Comparison of ENCODE assay signal across 16 cellular contexts in genomic region chr3:161852744-161853143, GRCh38.
DNase-seq lines count a peak whose midpoint lies in the region; ATAC-seq, FAIRE-seq and TF ChIP-seq lines count a peak whose summit lies in the region.
"Had no signal": no experiment of that assay in that cellular context is flagged by ENCODE, and none has a peak within 500 bp of the region (broad histone marks: within the 10 kb centered on the region; RNA-seq: fewer than 3 reads in every experiment).

No MANE protein-coding gene starts in this region.

- no peak overlapping the region for H3K4ac ChIP-seq in neuronal stem cell (ENCODE audit: low read length)

- no peaks in the 10 kb centered on the region for H3K79me1 ChIP-seq in neuronal stem cell (ENCODE audit: low read depth, low read length)

- H3K9me3 ChIP-seq in PC-3 (ENCODE audit: low read length) (no peaks in the 10 kb centered on the region), GM12878 (replicated peaks; ENCODE audit: control insufficient read depth, insufficient read depth, low read length) (no peaks in the 10 kb centered on the region), neuronal stem cell (replicated peaks in 1 of 2; ENCODE audit: control insufficient read depth in 2 of 2, insufficient read depth in 1 of 2, low read depth in 1 of 2, low read length in 2 of 2) (no peaks in the 10 kb centered on the region)
- H3K9me3 ChIP-seq: A549, BE2C had no signal

- no peak overlapping the region for H2BK15ac ChIP-seq in neuronal stem cell (ENCODE audit: low read length)

- H3K4me3 ChIP-seq in PC-3 (ENCODE audit: low read length), result no peak overlapping the region
- no peak overlapping the region for H3K4me3 ChIP-seq in GM12878
- no peak overlapping the region for H3K4me3 ChIP-seq in neuronal stem cell (ENCODE audit: low read length in 2 of 2)
- H3K4me3 ChIP-seq: A549, K562 had no signal

- SMC1A ChIA-PET in GM12878 (lab: Charles Lee; ENCODE audit: uncharacterized antibody, unreplicated experiment), result interaction anchor here (0.7 to 1.0 kb wide), 2 partner anchors 16 to 1674 kb away, joined by 3 read pairs; no protein-coding TSS in a partner anchor

- POLR2A ChIA-PET in PC-3 (lab: Charles Lee; ENCODE audit: unreplicated experiment) (no interaction called here), GM12878 (lab: Charles Lee) (no interaction called here)

- in situ Hi-C loops in GM12878 (cut with MboI), result loop anchor here (25.0 kb wide), 1 partner anchor 1635 kb away; no protein-coding TSS in a partner anchor

- H3K23ac ChIP-seq in neuronal stem cell (ENCODE audit: low read depth, low read length, poor library complexity), result no peak overlapping the region

- 39% methylated on average over 9 of the region's 9 CpGs for WGBS in GM12878 (ENCODE audit: insufficient coverage, insufficient replicate concordance, low lambda C conversion rate, missing lambda C conversion rate)
- no CpG with 5 or more reads among the region's 9 CpGs for WGBS in neuronal stem cell (ENCODE audit: extremely low coverage in 2 of 2, insufficient read length in 2 of 2, insufficient replicate concordance in 1 of 2), 2 donors

- H3K4me1 ChIP-seq in PC-3 (ENCODE audit: insufficient read depth, low read length), result peaks cover 23% of the 10 kb centered on the region
- no peaks in the 10 kb centered on the region for H3K4me1 ChIP-seq in GM12878 (ENCODE audit: control insufficient read depth, insufficient read depth, low read length)
- H3K4me1 ChIP-seq in neuronal stem cell (ENCODE audit: control insufficient read depth in 2 of 2, insufficient read depth in 1 of 2, low read depth in 1 of 2, low read length in 2 of 2), result no peaks in the 10 kb centered on the region
- H3K4me1 ChIP-seq: A549, BE2C had no signal

- H2BK5ac ChIP-seq in neuronal stem cell (ENCODE audit: low read length), result no peak overlapping the region

- CTCF ChIA-PET in PC-3 (lab: Charles Lee), result no interaction called here
- CTCF ChIA-PET in GM12878 (lab: Yijun Ruan, JAX), result interaction anchor here (0.7 to 2.1 kb wide), 5 partner anchors 12 to 1190 kb away, joined by 3 to 12 read pairs (median 5); no protein-coding TSS in a partner anchor

- H2AFZ ChIP-seq in PC-3 (ENCODE audit: low read length), result no peak overlapping the region
- no peak overlapping the region for H2AFZ ChIP-seq in GM12878 (ENCODE audit: control insufficient read depth, low read depth, low read length)
- H2AFZ ChIP-seq in neuronal stem cell (ENCODE audit: low read length), result peak overlapping the region; percentile 18

- TF ChIP-seq POLR2A in GM12878 (IDR thresholded peaks at IDR 0.05; ENCODE audit: low read depth, low read length), result no peak
- TF ChIP-seq POLR2A in H54 (IDR thresholded peaks at IDR 0.05; ENCODE audit: low read depth, low read length), result no peak

- no peak overlapping the region for H2AK5ac ChIP-seq in neuronal stem cell (ENCODE audit: low read depth, low read length)

- no peak overlapping the region for H2BK12ac ChIP-seq in neuronal stem cell (ENCODE audit: low read length)

- H3K27ac ChIP-seq in PC-3 (ENCODE audit: low read length) (peak overlapping the region; percentile 98; the same call in 1 of the 2 replicates), GM12878 (ENCODE audit: control insufficient read depth, insufficient read depth) (no peak overlapping the region), neuronal stem cell (replicated peaks; ENCODE audit: low read length) (no peak overlapping the region)
- H3K27ac ChIP-seq: A549, C4-2B, HL-60 had no signal

- RAD21 ChIA-PET in GM12878 (lab: Charles Lee; ENCODE audit: unreplicated experiment), result no interaction called here

- no peak overlapping the region for H4K8ac ChIP-seq in neuronal stem cell (ENCODE audit: low read depth, low read length)

- H4K20me1 ChIP-seq in PC-3 (ENCODE audit: low read length) (no peaks in the 10 kb centered on the region), GM12878 (ENCODE audit: control insufficient read depth, insufficient read depth) (no peaks in the 10 kb centered on the region)

- no peak for ATAC-seq in PC-3
- peak; percentile 51 for ATAC-seq in GM12878
- ATAC-seq in GM19463 (IDR thresholded peaks at IDR 0.05; ENCODE audit: unreplicated experiment), result no peak
- ATAC-seq: CD8-positive, alpha-beta T cell; K562 had no signal

- H3K14ac ChIP-seq in neuronal stem cell (ENCODE audit: low read length), result no peak overlapping the region

- no TSS peak for BruUV-seq in PC-3 (replicated peaks; lab: Mats Ljungman, UMichigan)
- BruUV-seq in GM12878 (replicated peaks; lab: Mats Ljungman, UMichigan), result no TSS peak

- intact Hi-C loops in PC-3 (cut with micrococcal nuclease) (loop anchor here (1.0 to 5.0 kb wide), 6 partner anchors 190 to 1191 kb away; no protein-coding TSS in a partner anchor), GM12878 (cut with micrococcal nuclease; ENCODE audit: unreplicated experiment) (loop anchor here (2.0 to 10.0 kb wide), 4 partner anchors 292 to 1642 kb away; no protein-coding TSS in a partner anchor)

- no peak overlapping the region for H3K4me2 ChIP-seq in PC-3 (ENCODE audit: low read length)
- no peak overlapping the region for H3K4me2 ChIP-seq in GM12878 (ENCODE audit: control insufficient read depth, insufficient read depth)
- H3K4me2 ChIP-seq in neuronal stem cell (ENCODE audit: insufficient read depth, low read length, poor library complexity, severe bottlenecking), result no peak overlapping the region
- H3K4me2 ChIP-seq: A549 had no signal

- H3K27me3 ChIP-seq in PC-3 (ENCODE audit: low read length) (no peaks in the 10 kb centered on the region), GM12878 (replicated peaks in 1 of 2; ENCODE audit: control insufficient read depth in 2 of 2, insufficient read depth in 2 of 2, low read length in 1 of 2) (no peaks in the 10 kb centered on the region), neuronal stem cell (ENCODE audit: control insufficient read depth in 3 of 3, insufficient read depth in 3 of 3, low read depth in 1 of 3, low read length in 3 of 3) (no peaks in the 10 kb centered on the region)
- H3K27me3 ChIP-seq: BE2C had no signal

- H3K9me2 ChIP-seq in PC-3 (replicated peaks; ENCODE audit: low read length), result no peaks in the 10 kb centered on the region

- H2BK120ac ChIP-seq in neuronal stem cell (ENCODE audit: low read depth, low read length), result no peak overlapping the region

- H3K36me3 ChIP-seq in PC-3 (ENCODE audit: low read depth, low read length) (no peaks in the 10 kb centered on the region), GM12878 (ENCODE audit: control insufficient read depth in 2 of 2, insufficient read depth in 2 of 2, low read length in 1 of 2) (no peaks in the 10 kb centered on the region), neuronal stem cell (replicated peaks in 1 of 2; ENCODE audit: control insufficient read depth in 2 of 2, insufficient read depth in 2 of 2, low read length in 2 of 2) (no peaks in the 10 kb centered on the region)
- H3K36me3 ChIP-seq: BE2C had no signal

- no peak for TF ChIP-seq EP300 in GM12878 (IDR thresholded peaks at IDR 0.05; ENCODE audit: borderline replicate concordance in 1 of 2, control insufficient read depth in 1 of 2, low read depth in 2 of 2, low read length in 2 of 2)

- no peak for TF ChIP-seq RAD21 in GM12878 (IDR thresholded peaks at IDR 0.05; ENCODE audit: insufficient read depth, low read depth, low read length)

- H4K91ac ChIP-seq in neuronal stem cell (ENCODE audit: low read depth, low read length, poor library complexity), result no peak overlapping the region

- H3K9ac ChIP-seq in PC-3 (ENCODE audit: low read length) (no peak overlapping the region), GM12878 (ENCODE audit: control insufficient read depth, insufficient read depth, low read length) (no peak overlapping the region), neuronal stem cell (ENCODE audit: low read depth, low read length, poor library complexity) (no peak overlapping the region)

- no peak overlapping the region for H3K18ac ChIP-seq in neuronal stem cell (ENCODE audit: low read length)

- FAIRE-seq in GM12878 (lab: Jason Lieb, UNC) (no peak), H54 (lab: Jason Lieb, UNC) (no peak)
- FAIRE-seq: A549, D721Med had no signal

- H3F3A ChIP-seq in PC-3 (ENCODE audit: low read length, unreplicated experiment), result no peaks in the 10 kb centered on the region

- DNase-seq in M059J (ENCODE audit: low read depth), result peak; percentile 7
- DNase-seq in PC-3, result no peak
- no peak for DNase-seq in GM12878 (ENCODE audit: low read depth, low spot score)
- DNase-seq in neuronal stem cell (ENCODE audit: low spot score), result no peak
- DNase-seq in H54 (ENCODE audit: insufficient read length, low spot score), result no peak
- DNase-seq in foreskin melanocyte, result no peak
- DNase-seq: CD8-positive, alpha-beta T cell; GF-D8; GOT3 had no signal

- H3K79me2 ChIP-seq in PC-3 (ENCODE audit: low read length) (no peaks in the 10 kb centered on the region), GM12878 (ENCODE audit: control insufficient read depth, insufficient read depth, low read length) (no peaks in the 10 kb centered on the region)

- TF ChIP-seq CTCF in PC-3 (conservative IDR thresholded peaks at IDR 0.05; ENCODE audit: low read depth, low read length), result no peak
- no peak for TF ChIP-seq CTCF in GM12878 (IDR thresholded peaks at IDR 0.05 in 2 of 3, conservative IDR thresholded peaks at IDR 0.05 in 1 of 3; ENCODE audit: control insufficient read depth in 2 of 3, extremely low read depth in 1 of 3, insufficient read depth in 1 of 3, low read depth in 3 of 3, low read length in 3 of 3)

TF ChIP-seq in GM12878, 131 proteins besides CTCF, POLR2A, EP300 and RAD21 (continues in another document):
- TF ChIP-seq REST (IDR thresholded peaks at IDR 0.05; ENCODE audit: low read depth, low read length), result no peak
